In the genomic region with DNA sequence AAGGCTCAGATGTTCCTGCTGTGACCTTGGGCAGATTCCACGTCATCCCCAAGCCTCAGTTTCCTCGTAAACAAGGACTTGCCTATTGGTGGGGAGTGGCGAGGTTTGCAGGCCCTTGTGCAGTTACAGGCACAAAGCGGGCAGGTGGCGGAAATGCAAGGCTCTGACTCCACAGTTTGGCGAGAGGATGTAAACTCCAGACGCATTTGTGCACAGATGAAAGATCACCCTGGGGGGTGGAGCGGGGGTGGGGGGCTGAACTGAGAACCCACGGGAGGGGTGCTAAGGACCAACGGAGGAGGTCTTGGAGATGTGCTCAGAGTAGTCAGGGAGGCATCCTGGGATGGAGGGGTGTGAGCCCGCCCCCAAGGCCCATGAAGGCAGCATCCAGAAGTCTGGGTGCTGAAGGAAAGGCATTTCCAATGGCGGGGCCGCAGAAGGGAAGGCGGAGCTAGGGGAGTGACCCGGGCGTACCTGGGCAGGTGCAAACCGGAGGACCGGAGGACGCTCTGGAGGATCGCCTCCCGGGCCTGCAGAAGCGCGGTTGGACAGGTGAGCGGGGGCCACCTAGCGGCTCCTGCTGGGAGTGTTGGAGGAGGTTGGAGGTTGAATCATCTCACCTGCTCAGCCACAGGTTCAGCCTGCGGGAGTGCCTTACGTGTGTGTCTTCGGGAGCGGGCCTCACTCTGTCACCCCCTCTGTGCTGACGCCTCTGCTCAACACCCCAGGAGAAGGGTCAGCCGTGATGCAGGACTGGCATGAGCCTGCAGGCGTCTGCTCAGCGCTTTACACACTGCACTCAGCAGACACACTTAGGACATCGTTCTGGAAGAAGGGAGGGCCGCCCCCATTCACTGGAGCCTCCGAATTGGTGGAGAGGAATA, we compare ENCODE assay signal across 8 cellular contexts. TPM values are rescaled to one million over a fixed set of nuclear protein-coding genes. Genes with fewer than 3 reads are reported as not detected.
DNase-seq lines count a peak whose midpoint lies in the region; ATAC-seq and TF ChIP-seq lines count a peak whose summit lies in the region.

No MANE protein-coding gene starts in this region.

- DNase-seq in CD1c-positive myeloid dendritic cell (ENCODE audit: extremely low spot score) (peak; percentile 40), NCI-H774 (lab: John Stamatoyannopoulos, UW) (peak; percentile 85), fibroblast of the aortic adventitia (ENCODE audit: low read depth) (no peak), nucleus accumbens (lab: John Stamatoyannopoulos, UW) (peak in 42 of 56 donors; percentile 6 to 78 (median 42)), thyroid gland (peak; percentile 87 to 89)
- peak; percentile 67 for DNase-seq in activated T-cell treated with anti-CD3 and anti-CD28 coated beads, Interleukin-2, amount 50 U/mL, for 4 hours

- H3K27ac ChIP-seq in thyroid gland, result no peak overlapping the region

- TF ChIP-seq CTCF in fibroblast of the aortic adventitia (IDR thresholded peaks at IDR 0.05; ENCODE audit: insufficient read depth, low read length), result peak; percentile 83
- peak; percentile 77 to 96 (median 85) for TF ChIP-seq CTCF in thyroid gland (IDR thresholded peaks at IDR 0.05)

- peak overlapping the region; percentile 21 for H3K4me3 Mint-ChIP-seq in activated T-cell treated with anti-CD3 and anti-CD28 coated beads, Interleukin-2, amount 50 U/mL, for 4 hours

- TF ChIP-seq POLR2A in thyroid gland (IDR thresholded peaks at IDR 0.05), result no peak

- intact Hi-C loops in thyroid gland (cut with DNase I), result loop anchor here (2.0 to 5.0 kb wide), 2 partner anchors 74 to 236 kb away; no protein-coding TSS in a partner anchor

- H3K9me3 ChIP-seq in thyroid gland, result no peaks in the 10 kb centered on the region

- H3K4me3 ChIP-seq in fibroblast of the aortic adventitia (ENCODE audit: low read depth, low read length), result no peak overlapping the region
- no peak overlapping the region for H3K4me3 ChIP-seq in thyroid gland (replicated peaks in 1 of 3)

- H3K36me3 Mint-ChIP-seq in activated T-cell treated with anti-CD3 and anti-CD28 coated beads, Interleukin-2, amount 50 U/mL, for 4 hours (ENCODE audit: insufficient read depth), result no peaks in the 10 kb centered on the region

- peaks cover 9% of the 10 kb centered on the region for H3K27me3 ChIP-seq in thyroid gland

- peak; percentile 62 for ATAC-seq in HG02642 (IDR thresholded peaks at IDR 0.05; ENCODE audit: poor library complexity, unreplicated experiment)
- peak; percentile 79 to 85 for ATAC-seq in activated T-cell treated with anti-CD3 and anti-CD28 coated beads, Interleukin-2, amount 50 U/mL, for 4 hours
- no peak for ATAC-seq in GM18520 (IDR thresholded peaks at IDR 0.05; ENCODE audit: unreplicated experiment)

- H3K4me1 Mint-ChIP-seq in activated T-cell treated with anti-CD3 and anti-CD28 coated beads, Interleukin-2, amount 50 U/mL, for 4 hours (ENCODE audit: low read depth), result peaks cover 11% of the 10 kb centered on the region

- no peaks in the 10 kb centered on the region for H3K9me3 Mint-ChIP-seq in activated T-cell treated with anti-CD3 and anti-CD28 coated beads, Interleukin-2, amount 50 U/mL, for 4 hours

- H3K4me1 ChIP-seq in thyroid gland, result peaks cover 9 to 28% of the 10 kb centered on the region in 2 donors

- 10 to 13% methylated on average over 29 to 31 of the region's 36 CpGs for whole genome bisulfite sequencing in thyroid gland, 2 donors

- no peaks in the 10 kb centered on the region for H3K36me3 ChIP-seq in thyroid gland

- H3K27me3 Mint-ChIP-seq in activated T-cell treated with anti-CD3 and anti-CD28 coated beads, Interleukin-2, amount 50 U/mL, for 4 hours (ENCODE audit: low read depth), result peaks cover 58% of the 10 kb centered on the region

RNA-seq across cellular contexts. Expression of gene FIBCD1, which starts 1.9 kb away (rescaled TPM):
- total RNA-seq in activated T-cell treated with anti-CD3 and anti-CD28 coated beads, Interleukin-2, amount 50 U/mL, for 4 hours, result not detected
- 0.27 TPM in 1 of 2 replicates, not detected in the other for total RNA-seq in fibroblast of the aortic adventitia (ENCODE audit: low replicate concordance)
- total RNA-seq in thyroid gland, result under 1 TPM in 2 of 4 donors, not detected in 2; 0.11 to 0.13 TPM

RNA-seq across cellular contexts. Expression of gene QRFP, which starts 44.3 kb away (rescaled TPM):
- not detected for total RNA-seq in activated T-cell treated with anti-CD3 and anti-CD28 coated beads, Interleukin-2, amount 50 U/mL, for 4 hours
- total RNA-seq in fibroblast of the aortic adventitia (ENCODE audit: low replicate concordance) (not detected in 2 replicates), thyroid gland (not detected)
